6 cellular contexts compared by ENCODE assay signal in genomic region chr5:2617461-2617860, GRCh38.
"Had no signal": no experiment of that assay in that cellular context is flagged by ENCODE, and none has a peak within 500 bp of the region (broad histone marks: within the 10 kb centered on the region; RNA-seq: fewer than 3 reads in every experiment).

No MANE protein-coding gene starts in this region.

- H3K4me3 Mint-ChIP-seq: IgD-negative memory B cell had no signal

- H3K27ac Mint-ChIP-seq: IgD-negative memory B cell had no signal

- H3K36me3 Mint-ChIP-seq: IgD-negative memory B cell had no signal

- ATAC-seq: HepG2, K562 had no signal

- H3K9me3 Mint-ChIP-seq: IgD-negative memory B cell had no signal

- DNase-seq: IMR-90, KBM-7 had no signal

- H3K27me3 Mint-ChIP-seq: IgD-negative memory B cell had no signal

- H3K4me3 ChIP-seq: K562 had no signal

- H3K27ac ChIP-seq: HL-60 had no signal
